1 cellular context compared by ENCODE assay signal in the genomic region with DNA sequence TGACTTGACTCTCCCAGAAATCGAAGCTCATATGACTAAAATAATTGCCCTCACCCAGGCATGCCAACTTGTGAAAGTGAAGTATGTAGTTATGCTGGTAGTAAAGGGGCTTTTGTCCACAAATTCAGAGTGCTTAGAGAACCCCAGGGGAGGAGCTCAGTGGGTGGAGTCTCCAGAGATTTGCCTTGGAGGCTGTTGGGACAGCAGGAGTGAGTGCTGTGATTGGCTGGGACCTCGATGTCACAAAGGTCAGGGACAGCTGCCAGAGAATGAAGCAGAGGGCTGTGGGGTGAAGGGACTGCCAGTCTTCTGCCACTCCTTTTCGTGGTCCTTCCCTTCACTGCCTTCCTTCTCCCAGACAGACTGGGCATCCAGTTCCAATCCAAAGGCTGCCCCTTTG.
TF ChIP-seq lines count a peak whose summit lies in the region.

No MANE protein-coding gene starts in this region.

TF ChIP-seq in K562, 482 proteins besides CTCF, POLR2A, EP300 and RAD21 (continued from another document):
- TF ChIP-seq FOXK1 (CRISPR knock-in tag; IDR thresholded peaks at IDR 0.05; ENCODE audit: borderline replicate concordance) (no peak), RUNX1 (IDR thresholded peaks at IDR 0.05; ENCODE audit: low read depth) (no peak), TAF15 (IDR thresholded peaks at IDR 0.05; ENCODE audit: low read depth, low read length) (no peak), ZSCAN29 (IDR thresholded peaks at IDR 0.05) (no peak), TSC22D4 (tag; IDR thresholded peaks at IDR 0.05) (no peak), TCFL5 (CRISPR knock-in tag; conservative IDR thresholded peaks at IDR 0.05) (no peak), TRIM24 (IDR thresholded peaks at IDR 0.05) (no peak), POLR3G (IDR thresholded peaks at IDR 0.05; ENCODE audit: extremely low read depth, insufficient read length, insufficient replicate concordance) (no peak), YY1 (IDR thresholded peaks at IDR 0.05; ENCODE audit: borderline replicate concordance in 1 of 3, control insufficient read depth in 1 of 3, extremely low read depth in 1 of 3, insufficient read depth in 3 of 3, insufficient read length in 1 of 3, insufficient replicate concordance in 2 of 3, low read depth in 1 of 3, low read length in 2 of 3) (no peak), MAFK (IDR thresholded peaks at IDR 0.05; ENCODE audit: low read length) (no peak), HDAC3 (IDR thresholded peaks at IDR 0.05; ENCODE audit: borderline replicate concordance, partially characterized antibody) (no peak)
- TF ChIP-seq, protein P1, sequence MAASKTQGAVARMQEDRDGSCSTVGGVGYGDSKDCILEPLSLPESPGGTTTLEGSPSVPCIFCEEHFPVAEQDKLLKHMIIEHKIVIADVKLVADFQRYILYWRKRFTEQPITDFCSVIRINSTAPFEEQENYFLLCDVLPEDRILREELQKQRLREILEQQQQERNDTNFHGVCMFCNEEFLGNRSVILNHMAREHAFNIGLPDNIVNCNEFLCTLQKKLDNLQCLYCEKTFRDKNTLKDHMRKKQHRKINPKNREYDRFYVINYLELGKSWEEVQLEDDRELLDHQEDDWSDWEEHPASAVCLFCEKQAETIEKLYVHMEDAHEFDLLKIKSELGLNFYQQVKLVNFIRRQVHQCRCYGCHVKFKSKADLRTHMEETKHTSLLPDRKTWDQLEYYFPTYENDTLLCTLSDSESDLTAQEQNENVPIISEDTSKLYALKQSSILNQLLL (CRISPR knock-in tag; IDR thresholded peaks at IDR 0.05; ENCODE audit: borderline replicate concordance) = no peak
TF ChIP-seq in K562: peak in this region for 0.
